In the genomic region with DNA sequence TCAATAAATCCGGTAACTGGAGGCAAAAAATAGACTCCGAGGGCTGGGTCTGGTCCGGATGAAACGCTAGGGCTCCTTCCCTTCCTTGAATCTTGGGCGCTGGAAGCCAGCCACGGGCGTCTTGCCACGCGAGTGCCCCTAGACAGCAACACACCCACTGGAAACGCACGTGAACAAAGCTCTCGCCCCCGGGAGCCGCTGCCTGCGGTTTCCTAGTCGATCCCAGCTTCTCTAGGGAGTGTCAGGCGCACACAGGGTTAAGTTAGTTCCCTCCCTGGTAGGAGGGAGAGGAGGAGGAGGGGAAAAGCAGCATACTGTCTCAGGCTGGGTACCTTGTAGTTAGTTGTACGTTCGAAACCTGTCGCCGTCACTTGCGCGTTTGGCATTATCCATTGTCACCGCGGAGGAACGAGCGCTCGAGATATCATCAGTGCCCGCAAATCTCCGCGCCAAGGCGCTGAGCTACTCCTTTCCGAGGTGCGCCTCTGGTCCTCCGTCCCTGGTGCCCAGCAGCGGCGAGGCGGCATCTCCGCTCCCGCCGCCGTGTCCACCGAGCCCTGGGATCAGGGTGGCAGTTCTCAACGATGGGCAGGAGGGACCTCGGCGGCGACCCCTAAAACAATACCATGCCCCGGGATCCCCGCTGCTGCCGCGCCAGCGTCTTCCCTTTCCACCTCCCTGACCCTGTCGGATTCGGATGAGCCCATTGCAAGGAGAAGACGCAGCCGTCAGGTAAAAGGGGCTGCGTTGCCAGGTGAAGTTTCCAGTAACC, we compare ENCODE assay signal across 10 cellular contexts. TPM values are rescaled to one million over a fixed set of nuclear protein-coding genes. Genes with fewer than 3 reads are reported as not detected.
A peak's percentile ranks its signal among the peaks of the same experiment; 100 is the strongest.
DNase-seq lines count a peak whose midpoint lies in the region; ATAC-seq and TF ChIP-seq lines count a peak whose summit lies in the region.
"Had no signal": no experiment of that assay in that cellular context is flagged by ENCODE, and none has a peak within 500 bp of the region (broad histone marks: within the 10 kb centered on the region; RNA-seq: fewer than 3 reads in every experiment).

A gene with protein sequence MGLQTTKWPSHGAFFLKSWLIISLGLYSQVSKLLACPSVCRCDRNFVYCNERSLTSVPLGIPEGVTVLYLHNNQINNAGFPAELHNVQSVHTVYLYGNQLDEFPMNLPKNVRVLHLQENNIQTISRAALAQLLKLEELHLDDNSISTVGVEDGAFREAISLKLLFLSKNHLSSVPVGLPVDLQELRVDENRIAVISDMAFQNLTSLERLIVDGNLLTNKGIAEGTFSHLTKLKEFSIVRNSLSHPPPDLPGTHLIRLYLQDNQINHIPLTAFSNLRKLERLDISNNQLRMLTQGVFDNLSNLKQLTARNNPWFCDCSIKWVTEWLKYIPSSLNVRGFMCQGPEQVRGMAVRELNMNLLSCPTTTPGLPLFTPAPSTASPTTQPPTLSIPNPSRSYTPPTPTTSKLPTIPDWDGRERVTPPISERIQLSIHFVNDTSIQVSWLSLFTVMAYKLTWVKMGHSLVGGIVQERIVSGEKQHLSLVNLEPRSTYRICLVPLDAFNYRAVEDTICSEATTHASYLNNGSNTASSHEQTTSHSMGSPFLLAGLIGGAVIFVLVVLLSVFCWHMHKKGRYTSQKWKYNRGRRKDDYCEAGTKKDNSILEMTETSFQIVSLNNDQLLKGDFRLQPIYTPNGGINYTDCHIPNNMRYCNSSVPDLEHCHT (plus strand): TSS at position 342 of the 772 bp plus-strand sequence. CDS start 91,371 bp downstream, outside the sequence.

- TF ChIP-seq CTCF in choroid plexus epithelial cell (conservative IDR thresholded peaks at IDR 0.05; ENCODE audit: low read depth, low read length): no peak

- peaks cover 41 to 58% of the 10 kb centered on the region in 2 donors for H3K27me3 Mint-ChIP-seq in CD8-positive, alpha-beta memory T cell

- no peak within 1 kb of the TSS for H3K27ac Mint-ChIP-seq in CD8-positive, alpha-beta memory T cell

- H3K9ac ChIP-seq in stomach smooth muscle (ENCODE audit: low read length in 2 of 2): peak within 1 kb of the TSS; percentile 25 to 66
- H3K9ac ChIP-seq: BLaER1 had no signal

- no peaks in the 10 kb centered on the region for H3K9me3 ChIP-seq in stomach smooth muscle (ENCODE audit: control insufficient read depth in 2 of 2, low read length in 2 of 2)
- no peaks in the 10 kb centered on the region for H3K9me3 ChIP-seq in CD8-positive, alpha-beta memory T cell (ENCODE audit: low read length)

- peaks cover 0 to 10% (median 5%) of the 10 kb centered on the region in 3 donors for H3K4me1 Mint-ChIP-seq in CD8-positive, alpha-beta memory T cell

- H3K4me3 Mint-ChIP-seq in CD8-positive, alpha-beta memory T cell: no peak within 1 kb of the TSS

- peak within 1 kb of the TSS; percentile 55 for H3K27ac ChIP-seq in stomach smooth muscle (ENCODE audit: low read length)
- no peak within 1 kb of the TSS for H3K27ac ChIP-seq in CD8-positive, alpha-beta memory T cell (ENCODE audit: low read depth, low read length)
- H3K27ac ChIP-seq: BLaER1 had no signal

- CTCF ChIA-PET in CD8-positive, alpha-beta memory T cell (lab: Charles Lee): no interaction called here

- POLR2A ChIA-PET in CD8-positive, alpha-beta memory T cell (lab: Charles Lee): no interaction called here

- H3K9me3 Mint-ChIP-seq in CD8-positive, alpha-beta memory T cell: peaks cover 0 to 24% (median 11%) of the 10 kb centered on the region in 5 donors

- peaks cover 34% of the 10 kb centered on the region for H3K4me1 ChIP-seq in stomach smooth muscle (ENCODE audit: control insufficient read depth, insufficient read depth, low read length)
- no peaks in the 10 kb centered on the region for H3K4me1 ChIP-seq in CD8-positive, alpha-beta memory T cell (ENCODE audit: insufficient read depth, low read length)
- H3K4me1 ChIP-seq: BLaER1 had no signal

- peaks cover 0 to 2% (median 0%) of the 10 kb centered on the region in 3 donors for H3K36me3 Mint-ChIP-seq in CD8-positive, alpha-beta memory T cell

- H3K4me3 ChIP-seq in choroid plexus epithelial cell (ENCODE audit: low read depth, low read length) (peak within 1 kb of the TSS; percentile 84), stomach smooth muscle (ENCODE audit: low read length in 2 of 2) (peak within 1 kb of the TSS; percentile 72 to 83)
- H3K4me3 ChIP-seq in CD8-positive, alpha-beta memory T cell (ENCODE audit: low read length): no peak within 1 kb of the TSS
- H3K4me3 ChIP-seq: BLaER1 had no signal

- peak; percentile 10 for DNase-seq in NCI-H2107 treated with DMSO at 0.1 percent for 48 hours (lab: John Stamatoyannopoulos, UW; ENCODE audit: unreplicated experiment)
- no peak for DNase-seq in NCI-H2107 (lab: John Stamatoyannopoulos, UW)
- DNase-seq in choroid plexus epithelial cell (ENCODE audit: low read depth): peak; percentile 77
- peak; percentile 41 for DNase-seq in kidney tubule cell (ENCODE audit: low spot score)
- DNase-seq in NCI-H1092 (lab: John Stamatoyannopoulos, UW): no peak
- DNase-seq in CD8-positive, alpha-beta memory T cell: no peak

- peaks cover 37 to 51% of the 10 kb centered on the region in 2 donors for H3K27me3 ChIP-seq in stomach smooth muscle (ENCODE audit: control insufficient read depth in 1 of 2, insufficient read depth in 2 of 2, low read length in 2 of 2)
- H3K27me3 ChIP-seq in CD8-positive, alpha-beta memory T cell (ENCODE audit: insufficient read depth, low read length, poor library complexity, severe bottlenecking): no peaks in the 10 kb centered on the region
- H3K27me3 ChIP-seq: BLaER1 had no signal

- no peak for ATAC-seq in HG03442 (IDR thresholded peaks at IDR 0.05; ENCODE audit: unreplicated experiment)

- H3K36me3 ChIP-seq in stomach smooth muscle (ENCODE audit: control insufficient read depth in 2 of 2, insufficient read depth in 2 of 2, low read length in 2 of 2): no peaks in the 10 kb centered on the region
- H3K36me3 ChIP-seq in CD8-positive, alpha-beta memory T cell (ENCODE audit: insufficient read depth, low read length): no peaks in the 10 kb centered on the region
- H3K36me3 ChIP-seq: BLaER1 had no signal

RNA-seq across cellular contexts. Expression of the gene that starts here (rescaled TPM):
- not detected for total RNA-seq in CD8-positive, alpha-beta memory T cell
- polyA plus RNA-seq in CD8-positive, alpha-beta memory T cell: not detected
- total RNA-seq: T-helper 1 cell treated with Interleukin-12 subunit alpha and Interleukin-12 subunit beta and Interleukin-4 antibody, amounts not matched to agents 30 ng/mL and 1 ng/mL, for 36 hours had no signal

Comparison
In these comparisons a context has a peak if more than half of its experiments do, and no peak if none do; other contexts are left out.
1. DNase-seq: peak in NCI-H2107 treated with DMSO at 0.1 percent for 48 hours (single experiment), choroid plexus epithelial cell (single experiment) and kidney tubule cell (single experiment); none in NCI-H2107 (single experiment), NCI-H1092 (single experiment) and CD8-positive, alpha-beta memory T cell (0 of 5).